12 cellular contexts compared by ENCODE assay signal in the genomic region with DNA sequence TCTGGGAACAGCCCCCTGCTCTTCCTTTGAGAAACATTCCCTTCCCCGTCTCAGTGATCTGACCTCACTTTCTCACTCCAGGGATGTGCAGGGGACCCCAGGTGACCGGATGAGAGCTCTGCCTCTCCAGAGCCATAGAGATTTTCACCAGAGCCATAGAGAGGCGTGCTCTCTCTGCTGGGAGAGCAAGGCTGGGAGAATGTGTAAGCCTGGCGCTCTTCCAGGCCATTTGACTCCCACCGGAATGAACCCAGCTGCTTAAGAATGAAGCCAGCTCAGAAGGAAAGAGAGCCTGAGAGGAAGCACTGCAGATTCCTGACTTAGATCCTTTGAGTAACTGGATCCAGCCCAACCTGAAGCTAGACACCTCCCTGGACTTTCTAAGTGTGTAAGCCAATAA.
DNase-seq lines count a peak whose midpoint lies in the region; ATAC-seq and TF ChIP-seq lines count a peak whose summit lies in the region.
"Had no signal": no experiment of that assay in that cellular context is flagged by ENCODE, and none has a peak within 500 bp of the region (broad histone marks: within the 10 kb centered on the region; RNA-seq: fewer than 3 reads in every experiment).

No MANE protein-coding gene starts in this region.

- H3K27ac ChIP-seq in right cardiac atrium (ENCODE audit: low read length) (no peak overlapping the region), thyroid gland (no peak overlapping the region)
- H3K27ac ChIP-seq: transverse colon had no signal

- ATAC-seq in right cardiac atrium = peak in 1 of 2 donors; percentile 20
- no peak for ATAC-seq in stimulated activated naive CD8-positive, alpha-beta T cell treated with anti-CD3 and anti-CD28 coated beads, Interleukin-15, amount 100 ng/mL, for 72 hours
- ATAC-seq: natural killer cell treated with Interleukin-12 subunit alpha and Interleukin-12 subunit beta and Interleukin-15 and Interleukin-18, amount 100 ng/mL, for 72 hours had no signal

- H3K36me3 ChIP-seq in adipocyte (ENCODE audit: control insufficient read depth, insufficient read depth, low read length, severe bottlenecking) (no peaks in the 10 kb centered on the region), thyroid gland (no peaks in the 10 kb centered on the region)
- H3K36me3 ChIP-seq: transverse colon had no signal

- H3K4me3 ChIP-seq in adipocyte (ENCODE audit: low read length) = no peak overlapping the region
- H3K4me3 ChIP-seq in right cardiac atrium (ENCODE audit: low read length) = no peak overlapping the region
- H3K4me3 ChIP-seq in thyroid gland (replicated peaks in 1 of 3) = no peak overlapping the region
- H3K4me3 ChIP-seq: transverse colon had no signal

- peaks cover 75% of the 10 kb centered on the region for H3K27me3 Mint-ChIP-seq in stimulated activated naive CD8-positive, alpha-beta T cell treated with anti-CD3 and anti-CD28 coated beads, Interleukin-15, amount 100 ng/mL, for 72 hours

- DNase-seq in NCI-H82 (lab: John Stamatoyannopoulos, UW) (peak; percentile 66), NCI-H82 treated with DMSO at 0.1 percent for 48 hours (lab: John Stamatoyannopoulos, UW; ENCODE audit: unreplicated experiment) (no peak), adipocyte (ENCODE audit: low read depth) (peak; percentile 31), right cardiac atrium (peak; percentile 39 to 58 (median 41)), thyroid gland (peak; percentile 23 to 36), SIG-M5 treated with dmso at 0.1 percent for 504 hours (lab: John Stamatoyannopoulos, UW; ENCODE audit: unreplicated experiment) (no peak)
- DNase-seq in stimulated activated naive CD8-positive, alpha-beta T cell treated with anti-CD3 and anti-CD28 coated beads, Interleukin-15, amount 100 ng/mL, for 72 hours = no peak
- DNase-seq in stimulated activated CD4-positive, alpha-beta T cell treated with anti-CD3 and anti-CD28 coated beads, Interleukin-4, amount 100 ng/mL, for 4 hours = no peak
- DNase-seq: NCI-H2107; stimulated activated CD4-positive, alpha-beta T cell treated with anti-CD3 and anti-CD28 coated beads, Interleukin-4, amount 100 ng/mL, for 24 hours; transverse colon had no signal

- no peak overlapping the region for H3K27ac Mint-ChIP-seq in stimulated activated naive CD8-positive, alpha-beta T cell treated with anti-CD3 and anti-CD28 coated beads, Interleukin-15, amount 100 ng/mL, for 72 hours
- H3K27ac Mint-ChIP-seq: natural killer cell treated with Interleukin-12 subunit alpha and Interleukin-12 subunit beta and Interleukin-15 and Interleukin-18, amount 100 ng/mL, for 72 hours had no signal

- H3K4me1 Mint-ChIP-seq in stimulated activated naive CD8-positive, alpha-beta T cell treated with anti-CD3 and anti-CD28 coated beads, Interleukin-15, amount 100 ng/mL, for 72 hours = peaks cover 7% of the 10 kb centered on the region

- no peak overlapping the region for H3K9ac ChIP-seq in adipocyte (ENCODE audit: low read length)

- H3K27me3 ChIP-seq in adipocyte (replicated peaks; ENCODE audit: control insufficient read depth, insufficient read depth, low read length) = peaks cover 13% of the 10 kb centered on the region
- no peaks in the 10 kb centered on the region for H3K27me3 ChIP-seq in right cardiac atrium (ENCODE audit: control insufficient read depth, insufficient read depth)
- H3K27me3 ChIP-seq in thyroid gland = no peaks in the 10 kb centered on the region

- H3K4me1 ChIP-seq in adipocyte (ENCODE audit: control insufficient read depth, insufficient read depth, low read length) (no peaks in the 10 kb centered on the region), right cardiac atrium (ENCODE audit: control insufficient read depth, insufficient read depth, low read length) (no peaks in the 10 kb centered on the region), thyroid gland (no peaks in the 10 kb centered on the region)

- no peaks in the 10 kb centered on the region for H3K9me3 Mint-ChIP-seq in stimulated activated naive CD8-positive, alpha-beta T cell treated with anti-CD3 and anti-CD28 coated beads, Interleukin-15, amount 100 ng/mL, for 72 hours
- H3K9me3 Mint-ChIP-seq: natural killer cell treated with Interleukin-12 subunit alpha and Interleukin-12 subunit beta and Interleukin-15 and Interleukin-18, amount 100 ng/mL, for 72 hours had no signal

- H3K9me3 ChIP-seq in adipocyte (ENCODE audit: control insufficient read depth, low read length) (no peaks in the 10 kb centered on the region), right cardiac atrium (ENCODE audit: control insufficient read depth, low read length) (no peaks in the 10 kb centered on the region), thyroid gland (no peaks in the 10 kb centered on the region)
- H3K9me3 ChIP-seq: transverse colon had no signal

- no peak for TF ChIP-seq CTCF in thyroid gland (IDR thresholded peaks at IDR 0.05)

- TF ChIP-seq POLR2A in thyroid gland (IDR thresholded peaks at IDR 0.05) = no peak

- no peak overlapping the region for H3K4me3 Mint-ChIP-seq in stimulated activated naive CD8-positive, alpha-beta T cell treated with anti-CD3 and anti-CD28 coated beads, Interleukin-15, amount 100 ng/mL, for 72 hours
- H3K4me3 Mint-ChIP-seq: natural killer cell treated with Interleukin-12 subunit alpha and Interleukin-12 subunit beta and Interleukin-15 and Interleukin-18, amount 100 ng/mL, for 72 hours had no signal

- 18% methylated on average over 5 of the region's 5 CpGs for WGBS in right cardiac atrium
- WGBS in thyroid gland, 2 donors = 13 to 14% methylated on average over 5 of the region's 5 CpGs

- intact Hi-C loops in right cardiac atrium (cut with DNase I) = no loop called here
- intact Hi-C loops in thyroid gland (cut with DNase I) = no loop called here

Comparison
In these comparisons a context has a peak if more than half of its experiments do, and no peak if none do; other contexts are left out.
1. DNase-seq: peak in NCI-H82 (single experiment), adipocyte (single experiment), right cardiac atrium (3 of 3) and thyroid gland (2 of 2); none in NCI-H82 treated with DMSO at 0.1 percent for 48 hours (single experiment), stimulated activated naive CD8-positive, alpha-beta T cell treated with anti-CD3 and anti-CD28 coated beads, Interleukin-15, amount 100 ng/mL, for 72 hours (0 of 2), SIG-M5 treated with dmso at 0.1 percent for 504 hours (single experiment) and stimulated activated CD4-positive, alpha-beta T cell treated with anti-CD3 and anti-CD28 coated beads, Interleukin-4, amount 100 ng/mL, for 4 hours (0 of 2).